11 cellular contexts compared by ENCODE assay signal in the genomic region with DNA sequence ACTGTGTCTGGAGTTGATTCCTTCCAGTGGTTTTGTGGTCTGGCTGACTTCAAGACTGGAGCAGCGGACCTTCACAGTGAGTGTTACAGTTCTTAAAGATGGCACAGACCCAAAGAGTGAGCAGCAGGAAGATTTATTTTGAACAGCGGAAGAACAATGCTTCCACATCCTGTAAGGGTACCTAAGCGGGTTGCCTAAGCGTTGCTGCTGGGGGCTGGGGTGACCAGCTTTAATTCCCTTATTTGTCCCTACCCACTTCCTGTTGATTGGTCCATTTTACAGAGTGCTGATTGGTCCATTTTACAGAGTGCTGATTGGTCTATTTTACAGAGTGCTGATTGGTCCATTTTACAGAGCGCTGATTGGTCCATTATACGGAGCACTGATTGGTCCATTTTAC. TPM values are rescaled to one million over a fixed set of nuclear protein-coding genes. Genes with fewer than 3 reads are reported as not detected.
DNase-seq lines count a peak whose midpoint lies in the region; ATAC-seq and TF ChIP-seq lines count a peak whose summit lies in the region.
"Had no signal": no experiment of that assay in that cellular context is flagged by ENCODE, and none has a peak within 500 bp of the region (broad histone marks: within the 10 kb centered on the region; RNA-seq: fewer than 3 reads in every experiment).

No MANE protein-coding gene starts in this region.

- H3K9me3 ChIP-seq in suprapubic skin = no peaks in the 10 kb centered on the region
- H3K9me3 ChIP-seq: gastrocnemius medialis had no signal

- H3K36me3 Mint-ChIP-seq in activated CD4-positive, alpha-beta memory T cell treated with anti-CD3 and anti-CD28 coated beads for 36 hours = no peaks in the 10 kb centered on the region
- no peaks in the 10 kb centered on the region for H3K36me3 Mint-ChIP-seq in activated CD4-positive, alpha-beta memory T cell treated with anti-CD3 and anti-CD28 coated beads, Interleukin-2, amount 10 ng/mL, durations not matched to agents 7 days and 5 days (ENCODE audit: low read depth)
- H3K36me3 Mint-ChIP-seq in activated CD8-positive, alpha-beta T cell treated with anti-CD3 and anti-CD28 coated beads, Interleukin-2, amount 10 ng/mL, durations not matched to agents 7 days and 5 days (ENCODE audit: low read depth) = no peaks in the 10 kb centered on the region

- no peaks in the 10 kb centered on the region for H3K9me3 Mint-ChIP-seq in activated CD4-positive, alpha-beta memory T cell treated with anti-CD3 and anti-CD28 coated beads for 36 hours
- peaks cover 5% of the 10 kb centered on the region for H3K9me3 Mint-ChIP-seq in activated CD4-positive, alpha-beta memory T cell treated with anti-CD3 and anti-CD28 coated beads, Interleukin-2, amount 10 ng/mL, durations not matched to agents 7 days and 5 days
- peaks cover 8% of the 10 kb centered on the region for H3K9me3 Mint-ChIP-seq in activated CD8-positive, alpha-beta T cell treated with anti-CD3 and anti-CD28 coated beads, Interleukin-2, amount 10 ng/mL, durations not matched to agents 7 days and 5 days (ENCODE audit: insufficient read depth)

- H3K27ac ChIP-seq in suprapubic skin = peak overlapping the region; percentile 15
- H3K27ac ChIP-seq: gastrocnemius medialis had no signal

- peak; percentile 10 for DNase-seq in activated CD4-positive, alpha-beta memory T cell treated with anti-CD3 and anti-CD28 coated beads for 36 hours
- DNase-seq in activated CD4-positive, alpha-beta memory T cell treated with anti-CD3 and anti-CD28 coated beads, Interleukin-2, amount 10 ng/mL, durations not matched to agents 7 days and 5 days = no peak
- peak; percentile 33 for DNase-seq in activated CD8-positive, alpha-beta T cell treated with anti-CD3 and anti-CD28 coated beads, Interleukin-2, amount 10 ng/mL, durations not matched to agents 7 days and 5 days
- DNase-seq in fibroblast of the aortic adventitia (ENCODE audit: low read depth) (peak; percentile 64), suprapubic skin (ENCODE audit: low spot score in 2 of 2) (no peak), NCI-H510A (lab: John Stamatoyannopoulos, UW) (no peak), NCI-H2029 treated with DMSO at 0.1 percent for 48 hours (lab: John Stamatoyannopoulos, UW) (no peak)
- DNase-seq in NK-92 treated with Interleukin-12 subunit alpha and Interleukin-12 subunit beta, amount 100 ng/mL, for 24 hours (lab: John Stamatoyannopoulos, UW) = no peak
- DNase-seq: gastrocnemius medialis; stimulated activated CD4-positive, alpha-beta T cell treated with anti-CD3 and anti-CD28 coated beads, Interleukin-4, amount 100 ng/mL, for 1 hour; trophoblast cell had no signal

- POLR2A ChIA-PET in activated CD4-positive, alpha-beta memory T cell treated with anti-CD3 and anti-CD28 coated beads for 36 hours (lab: Charles Lee) = no interaction called here
- POLR2A ChIA-PET in activated CD4-positive, alpha-beta memory T cell treated with anti-CD3 and anti-CD28 coated beads, Interleukin-2, amount 10 ng/mL, durations not matched to agents 7 days and 5 days (lab: Charles Lee) = no interaction called here
- POLR2A ChIA-PET in activated CD8-positive, alpha-beta T cell treated with anti-CD3 and anti-CD28 coated beads, Interleukin-2, amount 10 ng/mL, durations not matched to agents 7 days and 5 days (lab: Charles Lee) = no interaction called here

- TF ChIP-seq EP300 in suprapubic skin (IDR thresholded peaks at IDR 0.05) = no peak

- H3K27me3 ChIP-seq in suprapubic skin = no peaks in the 10 kb centered on the region
- H3K27me3 ChIP-seq: gastrocnemius medialis had no signal

- intact Hi-C loops in activated CD4-positive, alpha-beta memory T cell treated with anti-CD3 and anti-CD28 coated beads for 36 hours (cut with micrococcal nuclease) = no loop called here

- H3K4me1 Mint-ChIP-seq in activated CD4-positive, alpha-beta memory T cell treated with anti-CD3 and anti-CD28 coated beads for 36 hours (ENCODE audit: low read depth) = peaks cover 3% of the 10 kb centered on the region
- no peaks in the 10 kb centered on the region for H3K4me1 Mint-ChIP-seq in activated CD4-positive, alpha-beta memory T cell treated with anti-CD3 and anti-CD28 coated beads, Interleukin-2, amount 10 ng/mL, durations not matched to agents 7 days and 5 days
- H3K4me1 Mint-ChIP-seq in activated CD8-positive, alpha-beta T cell treated with anti-CD3 and anti-CD28 coated beads, Interleukin-2, amount 10 ng/mL, durations not matched to agents 7 days and 5 days (ENCODE audit: low read depth) = peaks cover 5% of the 10 kb centered on the region

- no peak for ATAC-seq in activated CD8-positive, alpha-beta T cell treated with anti-CD3 and anti-CD28 coated beads, Interleukin-2, amount 10 ng/mL, durations not matched to agents 7 days and 5 days

- CTCF ChIA-PET in activated CD4-positive, alpha-beta memory T cell treated with anti-CD3 and anti-CD28 coated beads for 36 hours (lab: Charles Lee) = no interaction called here
- CTCF ChIA-PET in activated CD4-positive, alpha-beta memory T cell treated with anti-CD3 and anti-CD28 coated beads, Interleukin-2, amount 10 ng/mL, durations not matched to agents 7 days and 5 days (lab: Charles Lee) = no interaction called here
- CTCF ChIA-PET in activated CD8-positive, alpha-beta T cell treated with anti-CD3 and anti-CD28 coated beads, Interleukin-2, amount 10 ng/mL, durations not matched to agents 7 days and 5 days (lab: Charles Lee) = interaction anchor here (0.8 to 1.5 kb wide), 2 partner anchors 15 to 104 kb away, joined by 3 read pairs; a partner anchor contains a TSS

- TF ChIP-seq CTCF in fibroblast of the aortic adventitia (IDR thresholded peaks at IDR 0.05; ENCODE audit: insufficient read depth, low read length) = no peak
- no peak for TF ChIP-seq CTCF in suprapubic skin (IDR thresholded peaks at IDR 0.05)

- no peak overlapping the region for H3K4me3 Mint-ChIP-seq in activated CD4-positive, alpha-beta memory T cell treated with anti-CD3 and anti-CD28 coated beads for 36 hours
- H3K4me3 Mint-ChIP-seq in activated CD4-positive, alpha-beta memory T cell treated with anti-CD3 and anti-CD28 coated beads, Interleukin-2, amount 10 ng/mL, durations not matched to agents 7 days and 5 days = no peak overlapping the region
- no peak overlapping the region for H3K4me3 Mint-ChIP-seq in activated CD8-positive, alpha-beta T cell treated with anti-CD3 and anti-CD28 coated beads, Interleukin-2, amount 10 ng/mL, durations not matched to agents 7 days and 5 days

- no peak overlapping the region for H3K27ac Mint-ChIP-seq in activated CD4-positive, alpha-beta memory T cell treated with anti-CD3 and anti-CD28 coated beads for 36 hours
- no peak overlapping the region for H3K27ac Mint-ChIP-seq in activated CD4-positive, alpha-beta memory T cell treated with anti-CD3 and anti-CD28 coated beads, Interleukin-2, amount 10 ng/mL, durations not matched to agents 7 days and 5 days
- H3K27ac Mint-ChIP-seq in activated CD8-positive, alpha-beta T cell treated with anti-CD3 and anti-CD28 coated beads, Interleukin-2, amount 10 ng/mL, durations not matched to agents 7 days and 5 days = peak overlapping the region; percentile 22

- H3K27me3 Mint-ChIP-seq in activated CD4-positive, alpha-beta memory T cell treated with anti-CD3 and anti-CD28 coated beads for 36 hours = no peaks in the 10 kb centered on the region
- H3K27me3 Mint-ChIP-seq in activated CD4-positive, alpha-beta memory T cell treated with anti-CD3 and anti-CD28 coated beads, Interleukin-2, amount 10 ng/mL, durations not matched to agents 7 days and 5 days = peaks cover 2% of the 10 kb centered on the region
- H3K27me3 Mint-ChIP-seq in activated CD8-positive, alpha-beta T cell treated with anti-CD3 and anti-CD28 coated beads, Interleukin-2, amount 10 ng/mL, durations not matched to agents 7 days and 5 days (ENCODE audit: low read depth) = peaks cover 3% of the 10 kb centered on the region

- 75% methylated on average over 6 of the region's 6 CpGs for WGBS in suprapubic skin

- no peaks in the 10 kb centered on the region for H3K36me3 ChIP-seq in suprapubic skin

- no peak for TF ChIP-seq POLR2A in suprapubic skin (IDR thresholded peaks at IDR 0.05)

- peaks cover 49% of the 10 kb centered on the region for H3K4me1 ChIP-seq in suprapubic skin

- H3K4me3 ChIP-seq in fibroblast of the aortic adventitia (ENCODE audit: low read depth, low read length) = no peak overlapping the region
- no peak overlapping the region for H3K4me3 ChIP-seq in suprapubic skin
- H3K4me3 ChIP-seq: gastrocnemius medialis had no signal

RNA-seq across cellular contexts. Expression of a gene that starts 13.2 kb away (rescaled TPM):
- not detected for total RNA-seq in activated CD4-positive, alpha-beta memory T cell treated with anti-CD3 and anti-CD28 coated beads for 36 hours
- total RNA-seq in activated CD4-positive, alpha-beta memory T cell treated with anti-CD3 and anti-CD28 coated beads, Interleukin-2, amount 10 ng/mL, durations not matched to agents 7 days and 5 days = not detected
- not detected for total RNA-seq in activated CD8-positive, alpha-beta T cell treated with anti-CD3 and anti-CD28 coated beads, Interleukin-2, amount 10 ng/mL, durations not matched to agents 7 days and 5 days
- not detected in 2 replicates for total RNA-seq in fibroblast of the aortic adventitia (ENCODE audit: low replicate concordance)
- total RNA-seq in suprapubic skin = 1 to 10 TPM in 1 of 4 donors, not detected in 3; 1.1 TPM

RNA-seq across cellular contexts. Expression of a gene that starts 34.8 kb away (rescaled TPM):
- not detected for total RNA-seq in activated CD4-positive, alpha-beta memory T cell treated with anti-CD3 and anti-CD28 coated beads for 36 hours
- not detected for total RNA-seq in activated CD4-positive, alpha-beta memory T cell treated with anti-CD3 and anti-CD28 coated beads, Interleukin-2, amount 10 ng/mL, durations not matched to agents 7 days and 5 days
- total RNA-seq in activated CD8-positive, alpha-beta T cell treated with anti-CD3 and anti-CD28 coated beads, Interleukin-2, amount 10 ng/mL, durations not matched to agents 7 days and 5 days = not detected
- total RNA-seq in fibroblast of the aortic adventitia (ENCODE audit: low replicate concordance) (5.0 and 10.4 TPM in 2 replicates), suprapubic skin (10 to 100 TPM in 2 of 4 donors, 1 to 10 TPM in 2; 5.9 to 57.5 (median 8.2) TPM)

Comparison
In these comparisons a context has a peak if more than half of its experiments do, and no peak if none do; other contexts are left out.
1. DNase-seq: peak in activated CD4-positive, alpha-beta memory T cell treated with anti-CD3 and anti-CD28 coated beads for 36 hours (single experiment), activated CD8-positive, alpha-beta T cell treated with anti-CD3 and anti-CD28 coated beads, Interleukin-2, amount 10 ng/mL, durations not matched to agents 7 days and 5 days (single experiment) and fibroblast of the aortic adventitia (single experiment); none in activated CD4-positive, alpha-beta memory T cell treated with anti-CD3 and anti-CD28 coated beads, Interleukin-2, amount 10 ng/mL, durations not matched to agents 7 days and 5 days (single experiment), suprapubic skin (0 of 2), NCI-H510A (single experiment), NCI-H2029 treated with DMSO at 0.1 percent for 48 hours (single experiment) and NK-92 treated with Interleukin-12 subunit alpha and Interleukin-12 subunit beta, amount 100 ng/mL, for 24 hours (single experiment).